ENCODE assay signal across 11 cellular contexts in the genomic region with DNA sequence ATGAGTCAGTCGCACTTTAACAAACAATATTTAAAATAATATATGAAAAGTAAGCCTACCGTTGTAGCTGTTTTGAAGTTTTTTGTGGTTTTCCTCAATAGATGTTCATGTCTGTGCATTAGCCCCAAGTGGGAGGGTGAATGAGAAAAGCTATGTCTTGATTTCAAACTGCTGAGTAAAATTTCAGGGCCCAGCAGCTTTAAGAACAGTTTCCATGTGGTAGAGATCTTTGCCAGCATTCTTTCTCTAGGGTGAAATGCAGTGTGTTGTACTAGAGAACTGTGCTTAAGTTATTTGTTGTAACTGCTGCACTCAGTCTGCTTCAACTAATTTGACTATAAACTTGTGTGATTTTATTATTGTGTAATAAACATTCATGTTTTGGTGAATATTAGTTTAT. TPM values are rescaled to one million over a fixed set of nuclear protein-coding genes. Genes with fewer than 3 reads are reported as not detected.
DNase-seq lines count a peak whose midpoint lies in the region; ATAC-seq, FAIRE-seq and TF ChIP-seq lines count a peak whose summit lies in the region.
"Had no signal": no experiment of that assay in that cellular context is flagged by ENCODE, and none has a peak within 500 bp of the region (broad histone marks: within the 10 kb centered on the region; RNA-seq: fewer than 3 reads in every experiment).

A gene with protein sequence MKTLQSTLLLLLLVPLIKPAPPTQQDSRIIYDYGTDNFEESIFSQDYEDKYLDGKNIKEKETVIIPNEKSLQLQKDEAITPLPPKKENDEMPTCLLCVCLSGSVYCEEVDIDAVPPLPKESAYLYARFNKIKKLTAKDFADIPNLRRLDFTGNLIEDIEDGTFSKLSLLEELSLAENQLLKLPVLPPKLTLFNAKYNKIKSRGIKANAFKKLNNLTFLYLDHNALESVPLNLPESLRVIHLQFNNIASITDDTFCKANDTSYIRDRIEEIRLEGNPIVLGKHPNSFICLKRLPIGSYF (minus strand): TSS at position 142 of the 400 bp plus-strand sequence. CDS start 1,171 bp downstream, outside the sequence.

- H3K79me2 ChIP-seq in SK-N-SH (ENCODE audit: insufficient read depth) = no peaks in the 10 kb centered on the region
- H3K79me2 ChIP-seq in osteoblast (ENCODE audit: insufficient read depth, low read length) = no peaks in the 10 kb centered on the region

- no peak for FAIRE-seq in small intestine (lab: Jason Lieb, UNC)
- FAIRE-seq: astrocyte had no signal

- DNase-seq in SK-N-SH = no peak
- DNase-seq in fibroblast of the conjunctiva (ENCODE audit: low read depth) = peak; percentile 69
- DNase-seq in osteoblast (ENCODE audit: insufficient read length, low spot score, missing footprints) = no peak
- no peak for DNase-seq in activated CD4-positive, alpha-beta T cell treated with anti-CD3 and anti-CD28 coated beads, Interleukin-2, amount 10 ng/mL, durations not matched to agents 24 days and 14 days
- no peak for DNase-seq in ecto neural progenitor cell (ENCODE audit: low spot score)
- DNase-seq in small intestine = no peak
- DNase-seq: activated B cell treated with CpG ODN at 0.5 μM for 24 hours; activated T-cell treated with anti-CD3 and anti-CD28 coated beads, Interleukin-2, amount 50 U/mL, for 1 hour had no signal

- POLR2A ChIA-PET in SK-N-SH (lab: Yijun Ruan, JAX) = no interaction called here

- no peak within 1 kb of the TSS for H3K4me3 ChIP-seq in SK-N-SH (ENCODE audit: low read depth in 2 of 2, low read length in 1 of 2)
- H3K4me3 ChIP-seq in osteoblast (ENCODE audit: insufficient read depth, low read length) = no peak within 1 kb of the TSS
- H3K4me3 ChIP-seq in small intestine (ENCODE audit: low read depth in 1 of 2, low read length in 2 of 2) = no peak within 1 kb of the TSS

- H3K9me3 ChIP-seq in SK-N-SH (no peaks in the 10 kb centered on the region), osteoblast (ENCODE audit: low read depth, low read length) (no peaks in the 10 kb centered on the region), small intestine (ENCODE audit: control insufficient read depth, low read depth) (no peaks in the 10 kb centered on the region)

- no peak within 1 kb of the TSS for H3K4me3 Mint-ChIP-seq in activated CD4-positive, alpha-beta T cell treated with anti-CD3 and anti-CD28 coated beads, Interleukin-2, amount 10 ng/mL, durations not matched to agents 24 days and 14 days

- H3K4me1 ChIP-seq in SK-N-SH (ENCODE audit: control insufficient read depth in 1 of 2, insufficient read depth in 2 of 2, low read depth in 1 of 2, low read length in 1 of 2) (peaks cover 3 to 7% of the 10 kb centered on the region in 2 experiments; a peak in 3 of 4 replicates), osteoblast (ENCODE audit: insufficient read depth, low read length) (peaks cover 4% of the 10 kb centered on the region), small intestine (ENCODE audit: control insufficient read depth in 2 of 2, insufficient read depth in 1 of 2, low read depth in 1 of 2, low read length in 1 of 2) (peaks cover 0 to 7% of the 10 kb centered on the region in 2 donors)

- H3K4me2 ChIP-seq in SK-N-SH (no peak within 1 kb of the TSS), osteoblast (ENCODE audit: insufficient read depth, low read length) (no peak within 1 kb of the TSS)

- no peaks in the 10 kb centered on the region for H3K9me2 ChIP-seq in SK-N-SH

- ATAC-seq in SK-N-SH treated with all-trans-retinoic acid at 6 μM for 48 hours (peak; percentile 81), GM18858 (IDR thresholded peaks at IDR 0.05; ENCODE audit: unreplicated experiment) (no peak)

- no peaks in the 10 kb centered on the region for H4K20me1 ChIP-seq in SK-N-SH (ENCODE audit: insufficient read depth)
- no peaks in the 10 kb centered on the region for H4K20me1 ChIP-seq in osteoblast (ENCODE audit: insufficient read depth, low read length)

- no peak for TF ChIP-seq CTCF in SK-N-SH (IDR thresholded peaks at IDR 0.05)
- TF ChIP-seq CTCF in osteoblast (IDR thresholded peaks at IDR 0.05; ENCODE audit: extremely low read depth, low read depth, low read length) = no peak

- no peak within 1 kb of the TSS for H3K9ac ChIP-seq in SK-N-SH

- no peak for TF ChIP-seq RAD21 in SK-N-SH (IDR thresholded peaks at IDR 0.05; ENCODE audit: low read length)

- H3K27me3 ChIP-seq in SK-N-SH (ENCODE audit: insufficient read depth) (no peaks in the 10 kb centered on the region), osteoblast (ENCODE audit: insufficient read depth, low read length) (no peaks in the 10 kb centered on the region), small intestine (ENCODE audit: control insufficient read depth in 2 of 2, insufficient read depth in 2 of 2, low read length in 2 of 2) (no peaks in the 10 kb centered on the region)

- CTCF ChIA-PET in SK-N-SH (lab: Yijun Ruan, JAX) = interaction anchor here (1.7 kb wide), 1 partner anchor 76 kb away, joined by 4 read pairs; no protein-coding TSS in a partner anchor

- no peak for TF ChIP-seq EP300 in SK-N-SH (IDR thresholded peaks at IDR 0.05; ENCODE audit: borderline replicate concordance in 1 of 2, low read depth in 1 of 2, low read length in 1 of 2)

- peaks cover 2% of the 10 kb centered on the region for H3K36me3 Mint-ChIP-seq in activated CD4-positive, alpha-beta T cell treated with anti-CD3 and anti-CD28 coated beads, Interleukin-2, amount 10 ng/mL, durations not matched to agents 24 days and 14 days (ENCODE audit: low read depth)

- no peaks in the 10 kb centered on the region for H3F3A ChIP-seq in SK-N-SH (replicated peaks; ENCODE audit: insufficient read depth)

- no peaks in the 10 kb centered on the region for H3K27me3 Mint-ChIP-seq in activated CD4-positive, alpha-beta T cell treated with anti-CD3 and anti-CD28 coated beads, Interleukin-2, amount 10 ng/mL, durations not matched to agents 24 days and 14 days
- H3K27me3 Mint-ChIP-seq: activated B cell treated with CpG ODN at 0.5 μM for 24 hours had no signal

- H3K9me3 Mint-ChIP-seq in activated CD4-positive, alpha-beta T cell treated with anti-CD3 and anti-CD28 coated beads, Interleukin-2, amount 10 ng/mL, durations not matched to agents 24 days and 14 days = no peaks in the 10 kb centered on the region
- H3K9me3 Mint-ChIP-seq: activated B cell treated with CpG ODN at 0.5 μM for 24 hours had no signal

- WGBS in SK-N-SH (ENCODE audit: low lambda C conversion rate) = 78% methylated on average over 2 of the region's 2 CpGs
- WGBS in small intestine, 3 donors = 54 to 85% (median 59%) methylated on average over 2 of the region's 2 CpGs

- 0 out of 4 replicates have a peak within 1 kb of the TSS, but pooled peaks of 1 of the 2 experiments have one; percentile 7 for H3K27ac ChIP-seq in SK-N-SH (ENCODE audit: low read depth in 2 of 2, low read length in 1 of 2)
- no peak within 1 kb of the TSS for H3K27ac ChIP-seq in osteoblast (ENCODE audit: low read depth, low read length)
- H3K27ac ChIP-seq in small intestine (ENCODE audit: low read depth in 1 of 2, low read length in 1 of 2) = no peak within 1 kb of the TSS

- H3K36me3 ChIP-seq in SK-N-SH (replicated peaks in 1 of 2; ENCODE audit: control insufficient read depth in 1 of 2, insufficient read depth in 2 of 2, low read length in 1 of 2) (no peaks in the 10 kb centered on the region), osteoblast (ENCODE audit: insufficient read depth, low read length) (no peaks in the 10 kb centered on the region), small intestine (ENCODE audit: control insufficient read depth in 2 of 2, insufficient read depth in 2 of 2, low read length in 2 of 2) (no peaks in the 10 kb centered on the region)

- H3K4me1 Mint-ChIP-seq in activated CD4-positive, alpha-beta T cell treated with anti-CD3 and anti-CD28 coated beads, Interleukin-2, amount 10 ng/mL, durations not matched to agents 24 days and 14 days = peaks cover 23% of the 10 kb centered on the region

- H3K27ac Mint-ChIP-seq in activated CD4-positive, alpha-beta T cell treated with anti-CD3 and anti-CD28 coated beads, Interleukin-2, amount 10 ng/mL, durations not matched to agents 24 days and 14 days = no peak within 1 kb of the TSS

- H2AFZ ChIP-seq in SK-N-SH (ENCODE audit: low read depth) (no peak within 1 kb of the TSS), osteoblast (ENCODE audit: low read length) (peak within 1 kb of the TSS; percentile 40)

- intact Hi-C loops in activated CD4-positive, alpha-beta T cell treated with anti-CD3 and anti-CD28 coated beads, Interleukin-2, amount 10 ng/mL, durations not matched to agents 24 days and 14 days (cut with micrococcal nuclease) = no loop called here

TF ChIP-seq in SK-N-SH treated with all-trans-retinoic acid at 6 μM for 48 hours, 23 proteins besides CTCF, POLR2A, EP300 and RAD21 (continues in another document):
- TF ChIP-seq ZC3H10 (CRISPR knock-in tag; IDR thresholded peaks at IDR 0.05) = no peak
- TF ChIP-seq TOX (CRISPR knock-in tag; IDR thresholded peaks at IDR 0.05; ENCODE audit: borderline replicate concordance) = no peak
- no peak for TF ChIP-seq ARNTL (CRISPR knock-in tag; IDR thresholded peaks at IDR 0.05; ENCODE audit: borderline replicate concordance, low read depth)
- no peak for TF ChIP-seq ZNF565 (CRISPR knock-in tag; conservative IDR thresholded peaks at IDR 0.05; ENCODE audit: low read depth)

TF ChIP-seq in SK-N-SH, 30 proteins besides CTCF, POLR2A, EP300 and RAD21 (continues in another document):
- no peak for TF ChIP-seq FOXJ3 (CRISPR knock-in tag; IDR thresholded peaks at IDR 0.05)
- TF ChIP-seq, protein P1, sequence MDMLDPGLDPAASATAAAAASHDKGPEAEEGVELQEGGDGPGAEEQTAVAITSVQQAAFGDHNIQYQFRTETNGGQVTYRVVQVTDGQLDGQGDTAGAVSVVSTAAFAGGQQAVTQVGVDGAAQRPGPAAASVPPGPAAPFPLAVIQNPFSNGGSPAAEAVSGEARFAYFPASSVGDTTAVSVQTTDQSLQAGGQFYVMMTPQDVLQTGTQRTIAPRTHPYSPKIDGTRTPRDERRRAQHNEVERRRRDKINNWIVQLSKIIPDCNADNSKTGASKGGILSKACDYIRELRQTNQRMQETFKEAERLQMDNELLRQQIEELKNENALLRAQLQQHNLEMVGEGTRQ (IDR thresholded peaks at IDR 0.05; ENCODE audit: borderline replicate concordance, low read depth, low read length) = no peak
- no peak for TF ChIP-seq NFIC (IDR thresholded peaks at IDR 0.05; ENCODE audit: borderline replicate concordance)

RNA-seq across cellular contexts. Expression of the gene that starts here (rescaled TPM):
- polyA plus RNA-seq in SK-N-SH (2012; rRNA removed) (0.03 TPM in 2 replicates), small intestine (1 to 10 TPM in 2 of 3 donors, not detected in 1; 1.1 to 6.7 TPM)
- 0.07 and 0.09 TPM in 2 replicates for polyA plus RNA-seq in SK-N-SH (2012; cell fraction: cytosol; rRNA removed)
- 0.02 TPM in 1 of 2 replicates, not detected in the other for polyA plus RNA-seq in SK-N-SH (2012; cell fraction: nucleus; rRNA removed)
- 0.36 and 0.88 TPM in 2 replicates for total RNA-seq in osteoblast
- not detected in 2 replicates for total RNA-seq in activated CD4-positive, alpha-beta T cell treated with anti-CD3 and anti-CD28 coated beads, Interleukin-2, amount 10 ng/mL, durations not matched to agents 24 days and 14 days
- total RNA-seq: activated B cell treated with CpG ODN at 0.5 μM for 24 hours, astrocyte had no signal
